Comparison of ENCODE assay signal across 31 cellular contexts in genomic region chr13:41117859-41118258, GRCh38.
"Had no signal": no experiment of that assay in that cellular context is flagged by ENCODE, and none has a peak within 500 bp of the region (broad histone marks: within the 10 kb centered on the region; RNA-seq: fewer than 3 reads in every experiment).

No MANE protein-coding gene starts in this region.

- H3K27ac ChIP-seq: brain microvascular endothelial cell, gastrocnemius medialis, pancreas, prostate gland, suprapubic skin, tibial artery, upper lobe of right lung, VCaP had no signal

- H3K27me3 ChIP-seq: brain microvascular endothelial cell, gastrocnemius medialis, pancreas, suprapubic skin, tibial artery, upper lobe of right lung had no signal

- H3K9me3 Mint-ChIP-seq: activated naive CD4-positive, alpha-beta T cell treated with anti-CD3 and anti-CD28 coated beads, Interleukin-2, amount 10 ng/mL, durations not matched to agents 7 days and 5 days; activated naive CD8-positive, alpha-beta T cell treated with anti-CD3 and anti-CD28 coated beads, Interleukin-2, amount 10 ng/mL, durations not matched to agents 7 days and 5 days; activated T-cell treated with anti-CD3 and anti-CD28 coated beads, Interleukin-2, amount 50 U/mL, for 24 hours; dendritic cell treated with granulocyte-macrophage colony-stimulating factor and Interleukin-4, amounts not matched to agents 40 ng/mL and 50 ng/mL, for 4 days; naive B cell; nephron progenitor cell; T-helper 1 cell treated with Interleukin-12 subunit alpha and Interleukin-12 subunit beta and Interleukin-4 antibody, amounts not matched to agents 30 μg/mL and 1 μg/mL, for 36 hours had no signal

- H3K27me3 Mint-ChIP-seq: activated naive CD4-positive, alpha-beta T cell treated with anti-CD3 and anti-CD28 coated beads, Interleukin-2, amount 10 ng/mL, durations not matched to agents 7 days and 5 days; activated naive CD8-positive, alpha-beta T cell treated with anti-CD3 and anti-CD28 coated beads, Interleukin-2, amount 10 ng/mL, durations not matched to agents 7 days and 5 days; activated T-cell treated with anti-CD3 and anti-CD28 coated beads, Interleukin-2, amount 50 U/mL, for 24 hours; dendritic cell treated with granulocyte-macrophage colony-stimulating factor and Interleukin-4, amounts not matched to agents 40 ng/mL and 50 ng/mL, for 4 days; naive B cell had no signal

- H3K36me3 ChIP-seq: brain microvascular endothelial cell, gastrocnemius medialis, pancreas, prostate gland, suprapubic skin, tibial artery, upper lobe of right lung had no signal

- H3K4me3 Mint-ChIP-seq: activated naive CD4-positive, alpha-beta T cell treated with anti-CD3 and anti-CD28 coated beads, Interleukin-2, amount 10 ng/mL, durations not matched to agents 7 days and 5 days; activated naive CD8-positive, alpha-beta T cell treated with anti-CD3 and anti-CD28 coated beads, Interleukin-2, amount 10 ng/mL, durations not matched to agents 7 days and 5 days; activated T-cell treated with anti-CD3 and anti-CD28 coated beads, Interleukin-2, amount 50 U/mL, for 24 hours; dendritic cell treated with granulocyte-macrophage colony-stimulating factor and Interleukin-4, amounts not matched to agents 40 ng/mL and 50 ng/mL, for 4 days; mesothelial cell of epicardium; naive B cell; nephron progenitor cell; T-helper 1 cell treated with Interleukin-12 subunit alpha and Interleukin-12 subunit beta and Interleukin-4 antibody, amounts not matched to agents 30 μg/mL and 1 μg/mL, for 36 hours had no signal

- H3K9me3 ChIP-seq: gastrocnemius medialis, pancreas, prostate gland, suprapubic skin, tibial artery, upper lobe of right lung had no signal

- H3K4me2 ChIP-seq: smooth muscle cell had no signal

- H3K36me3 Mint-ChIP-seq: activated naive CD4-positive, alpha-beta T cell treated with anti-CD3 and anti-CD28 coated beads, Interleukin-2, amount 10 ng/mL, durations not matched to agents 7 days and 5 days; activated naive CD8-positive, alpha-beta T cell treated with anti-CD3 and anti-CD28 coated beads, Interleukin-2, amount 10 ng/mL, durations not matched to agents 7 days and 5 days; mesothelial cell of epicardium; naive B cell had no signal

- ATAC-seq: gastrocnemius medialis, left colon, pancreas, upper lobe of right lung had no signal

- DNase-seq: activated CD4-positive, alpha-beta T cell treated with anti-CD3 and anti-CD28 coated beads for 48 hours; activated CD4-positive, alpha-beta T cell treated with anti-CD3 and anti-CD28 coated beads, Interleukin-2, amount 50 U/mL, for 48 hours; activated CD8-positive, alpha-beta memory T cell treated with anti-CD3 and anti-CD28 coated beads, Interleukin-2, amount 50 U/mL, for 48 hours; activated gamma-delta T cell; activated naive CD4-positive, alpha-beta T cell treated with anti-CD3 and anti-CD28 coated beads, Interleukin-2, amount 10 ng/mL, durations not matched to agents 7 days and 5 days; activated naive CD8-positive, alpha-beta T cell treated with anti-CD3 and anti-CD28 coated beads, Interleukin-2, amount 10 ng/mL, durations not matched to agents 7 days and 5 days; activated T-cell treated with anti-CD3 and anti-CD28 coated beads, Interleukin-2, amount 50 U/mL, for 24 hours; amniotic stem cell; brain microvascular endothelial cell; central memory CD4-positive, alpha-beta T cell; gastrocnemius medialis; glutamatergic neuron; hippocampal formation; kidney; left colon; naive B cell; nephron progenitor cell; pancreas; stimulated activated CD4-positive, alpha-beta T cell treated with anti-CD3 and anti-CD28 coated beads, Interleukin-1b, Interleukin-23, amount 100 ng/mL, for 48 hours; stimulated activated CD4-positive, alpha-beta T cell treated with anti-CD3 and anti-CD28 coated beads, Interleukin-4, amount 100 ng/mL, for 4 hours; stimulated activated naive CD4-positive, alpha-beta T cell; T-helper 9 cell; tibial artery; upper lobe of right lung had no signal

- H3K27ac Mint-ChIP-seq: activated naive CD4-positive, alpha-beta T cell treated with anti-CD3 and anti-CD28 coated beads, Interleukin-2, amount 10 ng/mL, durations not matched to agents 7 days and 5 days; activated naive CD8-positive, alpha-beta T cell treated with anti-CD3 and anti-CD28 coated beads, Interleukin-2, amount 10 ng/mL, durations not matched to agents 7 days and 5 days; activated T-cell treated with anti-CD3 and anti-CD28 coated beads, Interleukin-2, amount 50 U/mL, for 24 hours; dendritic cell treated with granulocyte-macrophage colony-stimulating factor and Interleukin-4, amounts not matched to agents 40 ng/mL and 50 ng/mL, for 4 days; mesothelial cell of epicardium; naive B cell; nephron progenitor cell; T-helper 1 cell treated with Interleukin-12 subunit alpha and Interleukin-12 subunit beta and Interleukin-4 antibody, amounts not matched to agents 30 μg/mL and 1 μg/mL, for 36 hours had no signal

- H3K4me1 ChIP-seq: gastrocnemius medialis, pancreas, prostate gland, tibial artery, upper lobe of right lung had no signal

- H3K4me1 Mint-ChIP-seq: activated naive CD4-positive, alpha-beta T cell treated with anti-CD3 and anti-CD28 coated beads, Interleukin-2, amount 10 ng/mL, durations not matched to agents 7 days and 5 days; activated naive CD8-positive, alpha-beta T cell treated with anti-CD3 and anti-CD28 coated beads, Interleukin-2, amount 10 ng/mL, durations not matched to agents 7 days and 5 days; mesothelial cell of epicardium; naive B cell; nephron progenitor cell had no signal

- H3K4me3 ChIP-seq: gastrocnemius medialis, pancreas, prostate gland, smooth muscle cell, suprapubic skin, tibial artery, upper lobe of right lung had no signal
